22 cellular contexts compared by ENCODE assay signal in the genomic region with DNA sequence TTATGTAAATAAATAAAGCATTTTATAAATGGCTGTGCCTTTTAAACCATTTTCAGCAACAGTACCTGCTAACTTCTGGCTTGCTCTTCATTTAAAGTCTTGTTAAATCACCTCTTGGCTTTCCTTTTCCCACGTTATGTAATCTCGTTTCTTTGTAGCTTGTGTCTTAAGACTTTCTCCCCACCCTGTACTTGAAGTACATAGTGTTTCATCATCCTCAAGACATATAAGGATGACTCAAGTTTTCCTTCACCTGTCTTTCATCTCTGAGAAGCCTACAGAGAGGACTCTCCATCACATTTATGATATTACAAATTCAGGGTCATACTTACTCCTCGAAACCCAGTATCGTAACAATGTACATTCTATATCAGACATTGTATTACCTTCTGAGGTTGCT.
"Had no signal": no experiment of that assay in that cellular context is flagged by ENCODE, and none has a peak within 500 bp of the region (broad histone marks: within the 10 kb centered on the region; RNA-seq: fewer than 3 reads in every experiment).

No MANE protein-coding gene starts in this region.

- H3K4me3 Mint-ChIP-seq: natural killer cell; neural progenitor cell; stimulated activated memory B cell treated with anti-CD40 and anti-IgM and Interleukin-4, amounts not matched to agents 10 μg/mL and 1 μg/mL and 100 μg/mL, for 72 hours; stimulated activated naive CD8-positive, alpha-beta T cell treated with anti-CD3 and anti-CD28 coated beads, Interleukin-15, Interleukin-2, amounts not matched to agents 100 ng/mL and 50 ng/mL, for 24 hours had no signal

- H3K4me1 ChIP-seq: parathyroid adenoma, prostate gland, testis, tibial nerve had no signal

- H3K9ac ChIP-seq: neural progenitor cell, parathyroid adenoma had no signal

- H3K4me3 ChIP-seq: coronary artery, neural progenitor cell, prostate gland, spleen, testis, tibial nerve had no signal

- H3K27me3 ChIP-seq: neural progenitor cell, spleen, testis, tibial nerve had no signal

- H3K27me3 Mint-ChIP-seq: stimulated activated memory B cell treated with anti-CD40 and anti-IgM and Interleukin-4, amounts not matched to agents 10 μg/mL and 1 μg/mL and 100 μg/mL, for 72 hours; stimulated activated naive CD8-positive, alpha-beta T cell treated with anti-CD3 and anti-CD28 coated beads, Interleukin-15, Interleukin-2, amounts not matched to agents 100 ng/mL and 50 ng/mL, for 24 hours had no signal

- H3K36me3 Mint-ChIP-seq: natural killer cell; neural progenitor cell; stimulated activated memory B cell treated with anti-CD40 and anti-IgM and Interleukin-4, amounts not matched to agents 10 μg/mL and 1 μg/mL and 100 μg/mL, for 72 hours had no signal

- H3K27ac Mint-ChIP-seq: natural killer cell; neural progenitor cell; stimulated activated memory B cell treated with anti-CD40 and anti-IgM and Interleukin-4, amounts not matched to agents 10 μg/mL and 1 μg/mL and 100 μg/mL, for 72 hours; stimulated activated naive CD8-positive, alpha-beta T cell treated with anti-CD3 and anti-CD28 coated beads, Interleukin-15, Interleukin-2, amounts not matched to agents 100 ng/mL and 50 ng/mL, for 24 hours had no signal

- H3K27ac ChIP-seq: coronary artery, epithelial cell of prostate, neural progenitor cell, parathyroid adenoma, prostate gland, spleen, testis, tibial nerve had no signal

- H3K4me1 Mint-ChIP-seq: natural killer cell; neural progenitor cell; stimulated activated memory B cell treated with anti-CD40 and anti-IgM and Interleukin-4, amounts not matched to agents 10 μg/mL and 1 μg/mL and 100 μg/mL, for 72 hours had no signal

- DNase-seq: caudate nucleus; effector memory CD4-positive, alpha-beta T cell; foreskin melanocyte; head of caudate nucleus; hippocampal formation; natural killer cell; nucleus accumbens; spleen; stimulated activated CD4-positive, alpha-beta T cell treated with anti-CD3 and anti-CD28 coated beads, Interleukin-15, amount 100 ng/mL, for 24 hours; stimulated activated CD4-positive, alpha-beta T cell treated with anti-CD3 and anti-CD28 coated beads, Interleukin-1b, Interleukin-23, amount 100 ng/mL, for 48 hours; stimulated activated CD4-positive, alpha-beta T cell treated with anti-CD3 and anti-CD28 coated beads, Interleukin-4, amount 100 ng/mL, for 24 hours; testis had no signal

- H2AFZ ChIP-seq: neural progenitor cell, parathyroid adenoma had no signal

- H3K9me3 ChIP-seq: prostate gland, testis, tibial nerve had no signal

- H3K4me2 ChIP-seq: neural progenitor cell had no signal

- H3K79me2 ChIP-seq: parathyroid adenoma had no signal

- H3K36me3 ChIP-seq: neural progenitor cell, prostate gland, spleen had no signal

- H3K9me3 Mint-ChIP-seq: neural progenitor cell; stimulated activated memory B cell treated with anti-CD40 and anti-IgM and Interleukin-4, amounts not matched to agents 10 μg/mL and 1 μg/mL and 100 μg/mL, for 72 hours; stimulated activated naive CD8-positive, alpha-beta T cell treated with anti-CD3 and anti-CD28 coated beads, Interleukin-15, Interleukin-2, amounts not matched to agents 100 ng/mL and 50 ng/mL, for 24 hours had no signal

- ATAC-seq: left lobe of liver; natural killer cell; sciatic nerve; stimulated activated memory B cell treated with anti-CD40 and anti-IgM and Interleukin-4, amounts not matched to agents 10 μg/mL and 1 μg/mL and 100 μg/mL, for 72 hours had no signal
